ENCODE assay signal across 25 cellular contexts in genomic region chr5:30000231-30000630, GRCh38.
"Had no signal": no experiment of that assay in that cellular context is flagged by ENCODE, and none has a peak within 500 bp of the region (broad histone marks: within the 10 kb centered on the region; RNA-seq: fewer than 3 reads in every experiment).

No MANE protein-coding gene starts in this region.

- H3K4me1 Mint-ChIP-seq: endodermal cell, mesothelial cell of epicardium, naive B cell had no signal

- H3K9me3 Mint-ChIP-seq: endodermal cell had no signal

- H3K27ac Mint-ChIP-seq: dendritic cell treated with granulocyte-macrophage colony-stimulating factor and Interleukin-4, amounts not matched to agents 40 ng/mL and 50 ng/mL, for 4 days; effector memory CD8-positive, alpha-beta T cell; endodermal cell; mesothelial cell of epicardium; naive B cell had no signal

- H3K4me3 ChIP-seq: colonic mucosa, esophagus squamous epithelium, gastrocnemius medialis, heart right ventricle, left lung, lower lobe of right lung, mucosa of descending colon had no signal

- H3K27me3 Mint-ChIP-seq: dendritic cell treated with granulocyte-macrophage colony-stimulating factor and Interleukin-4, amounts not matched to agents 40 ng/mL and 50 ng/mL, for 4 days; effector memory CD8-positive, alpha-beta T cell; naive B cell had no signal

- H3K36me3 Mint-ChIP-seq: mesothelial cell of epicardium, naive B cell had no signal

- ATAC-seq: effector memory CD8-positive, alpha-beta T cell; esophagus mucosa; gastrocnemius medialis; heart right ventricle; left cardiac atrium; left lung; left ventricle myocardium superior; lower lobe of right lung; mucosa of descending colon had no signal

- H3K9me3 ChIP-seq: colonic mucosa, gastrocnemius medialis, lower lobe of right lung had no signal

- H3K4me1 ChIP-seq: colonic mucosa, esophagus squamous epithelium, gastrocnemius medialis, heart right ventricle, left lung, lower lobe of right lung had no signal

- H3K27me3 ChIP-seq: colonic mucosa, esophagus squamous epithelium, gastrocnemius medialis, heart right ventricle, left lung had no signal

- DNase-seq: colonic mucosa; cortex of kidney; effector CD8-positive, alpha-beta T cell; effector memory CD8-positive, alpha-beta T cell; endodermal cell; erythroblast; esophagus squamous epithelium; foreskin fibroblast; foreskin melanocyte; gastrocnemius medialis; glutamatergic neuron; head of caudate nucleus; heart right ventricle; hippocampal formation; left cardiac atrium; left lung; left ventricle myocardium superior; lower lobe of right lung; mesenchymal stem cell; mucosa of descending colon; naive B cell had no signal

- H3K36me3 ChIP-seq: colonic mucosa, esophagus squamous epithelium, gastrocnemius medialis, heart right ventricle, left lung, lower lobe of right lung had no signal

- H3K27ac ChIP-seq: colonic mucosa, epithelial cell of prostate, esophagus squamous epithelium, gastrocnemius medialis, heart right ventricle, left lung, lower lobe of right lung had no signal

- H3K4me3 Mint-ChIP-seq: dendritic cell treated with granulocyte-macrophage colony-stimulating factor and Interleukin-4, amounts not matched to agents 40 ng/mL and 50 ng/mL, for 4 days; effector memory CD8-positive, alpha-beta T cell; endodermal cell; mesothelial cell of epicardium; naive B cell had no signal
